17 cellular contexts compared by ENCODE assay signal in the genomic region with DNA sequence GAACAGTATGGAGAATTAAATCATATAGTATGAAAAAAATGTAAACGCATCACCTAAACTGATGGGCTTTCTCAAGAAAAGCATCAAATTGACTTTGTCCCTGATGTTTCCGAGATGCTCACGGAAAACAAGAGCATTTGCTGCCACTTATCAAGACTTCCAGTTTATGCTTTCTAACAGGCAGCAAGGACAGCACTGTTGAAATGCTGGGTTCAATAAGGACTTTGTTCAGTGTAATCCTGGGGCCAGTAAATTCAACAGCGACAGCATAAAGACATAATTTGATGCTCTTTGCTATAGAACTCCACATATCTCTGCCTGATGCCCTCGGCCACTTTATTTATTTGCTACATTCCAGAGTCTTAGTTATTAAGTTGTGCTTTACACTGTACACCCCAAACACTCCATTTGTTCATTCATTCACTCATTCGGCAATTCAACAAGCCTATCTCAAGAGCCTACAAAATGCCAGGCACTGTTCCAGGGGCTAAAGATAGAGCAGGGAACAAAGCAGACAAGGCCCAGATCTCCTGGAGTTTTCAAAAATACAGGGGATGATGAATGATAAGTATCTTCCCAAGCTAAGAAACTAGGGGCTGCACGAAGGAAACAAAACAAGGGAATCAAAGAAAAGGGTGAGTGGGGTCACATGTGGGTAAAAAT.
"Had no signal": no experiment of that assay in that cellular context is flagged by ENCODE, and none has a peak within 500 bp of the region (broad histone marks: within the 10 kb centered on the region; RNA-seq: fewer than 3 reads in every experiment).

No MANE protein-coding gene starts in this region.

- H3K27me3 ChIP-seq: suprapubic skin, upper lobe of right lung had no signal

- H3K27ac Mint-ChIP-seq: activated CD4-positive, alpha-beta T cell treated with anti-CD3 and anti-CD28 coated beads, Interleukin-2, amount 10 ng/mL, durations not matched to agents 24 days and 14 days; activated T-helper 2 cell treated with anti-CD3 and anti-CD28 coated beads, Interferon-gamma antibody, Interleukin-2, Interleukin-4, amounts not matched to agents 10 μg/mL and 5 μg/mL and 100 μg/mL, durations not matched to agents 14 hours and 24 hours and 36 hours; dendritic cell treated with granulocyte-macrophage colony-stimulating factor and Interleukin-4, amounts not matched to agents 40 ng/mL and 50 ng/mL, for 4 days; stimulated activated effector memory CD8-positive, alpha-beta T cell treated with anti-CD3 and anti-CD28 coated beads, Interleukin-12 subunit alpha, Interleukin-12 subunit beta, amount 100 ng/mL, for 72 hours; WTC11 had no signal

- H3K27ac ChIP-seq: parathyroid adenoma, suprapubic skin, upper lobe of right lung had no signal

- DNase-seq: activated CD4-positive, alpha-beta T cell treated with anti-CD3 and anti-CD28 coated beads, Interleukin-2, amount 10 ng/mL, durations not matched to agents 24 days and 14 days; activated CD8-positive, alpha-beta memory T cell treated with anti-CD3 and anti-CD28 coated beads for 24 hours; activated naive CD4-positive, alpha-beta T cell treated with anti-CD3 and anti-CD28 coated beads, Interleukin-2, amount 50 U/mL, for 16 hours; cerebellar nuclear complex; erythroblast; mesenchymal stem cell; small intestine; upper lobe of right lung had no signal

- H3K36me3 ChIP-seq: suprapubic skin, upper lobe of right lung had no signal

- H3K9me3 Mint-ChIP-seq: activated CD4-positive, alpha-beta T cell treated with anti-CD3 and anti-CD28 coated beads, Interleukin-2, amount 10 ng/mL, durations not matched to agents 24 days and 14 days; activated T-helper 2 cell treated with anti-CD3 and anti-CD28 coated beads, Interferon-gamma antibody, Interleukin-2, Interleukin-4, amounts not matched to agents 10 μg/mL and 5 μg/mL and 100 μg/mL, durations not matched to agents 14 hours and 24 hours and 36 hours; brain; dendritic cell treated with granulocyte-macrophage colony-stimulating factor and Interleukin-4, amounts not matched to agents 40 ng/mL and 50 ng/mL, for 4 days had no signal

- H3K36me3 Mint-ChIP-seq: brain; stimulated activated effector memory CD8-positive, alpha-beta T cell treated with anti-CD3 and anti-CD28 coated beads, Interleukin-12 subunit alpha, Interleukin-12 subunit beta, amount 100 ng/mL, for 72 hours; WTC11 had no signal

- H3K4me3 ChIP-seq: suprapubic skin, upper lobe of right lung had no signal

- H3K4me3 Mint-ChIP-seq: activated CD4-positive, alpha-beta T cell treated with anti-CD3 and anti-CD28 coated beads, Interleukin-2, amount 10 ng/mL, durations not matched to agents 24 days and 14 days; brain; dendritic cell treated with granulocyte-macrophage colony-stimulating factor and Interleukin-4, amounts not matched to agents 40 ng/mL and 50 ng/mL, for 4 days; stimulated activated effector memory CD8-positive, alpha-beta T cell treated with anti-CD3 and anti-CD28 coated beads, Interleukin-12 subunit alpha, Interleukin-12 subunit beta, amount 100 ng/mL, for 72 hours; WTC11 had no signal

- H3K4me1 Mint-ChIP-seq: activated CD4-positive, alpha-beta T cell treated with anti-CD3 and anti-CD28 coated beads, Interleukin-2, amount 10 ng/mL, durations not matched to agents 24 days and 14 days; stimulated activated effector memory CD8-positive, alpha-beta T cell treated with anti-CD3 and anti-CD28 coated beads, Interleukin-12 subunit alpha, Interleukin-12 subunit beta, amount 100 ng/mL, for 72 hours had no signal

- H3K27me3 Mint-ChIP-seq: activated CD4-positive, alpha-beta T cell treated with anti-CD3 and anti-CD28 coated beads, Interleukin-2, amount 10 ng/mL, durations not matched to agents 24 days and 14 days; dendritic cell treated with granulocyte-macrophage colony-stimulating factor and Interleukin-4, amounts not matched to agents 40 ng/mL and 50 ng/mL, for 4 days had no signal

- H3K9me3 ChIP-seq: suprapubic skin, upper lobe of right lung had no signal

- ATAC-seq: left lobe of liver; SK-N-SH treated with all-trans-retinoic acid at 6 μM for 48 hours; stimulated activated effector memory CD8-positive, alpha-beta T cell treated with anti-CD3 and anti-CD28 coated beads, Interleukin-12 subunit alpha, Interleukin-12 subunit beta, amount 100 ng/mL, for 72 hours; WTC11 had no signal

- H3K79me2 ChIP-seq: parathyroid adenoma had no signal

- H2AFZ ChIP-seq: parathyroid adenoma had no signal

- H3K4me1 ChIP-seq: parathyroid adenoma, upper lobe of right lung had no signal
